ENCODE assay signal across 1 cellular context in the genomic region with DNA sequence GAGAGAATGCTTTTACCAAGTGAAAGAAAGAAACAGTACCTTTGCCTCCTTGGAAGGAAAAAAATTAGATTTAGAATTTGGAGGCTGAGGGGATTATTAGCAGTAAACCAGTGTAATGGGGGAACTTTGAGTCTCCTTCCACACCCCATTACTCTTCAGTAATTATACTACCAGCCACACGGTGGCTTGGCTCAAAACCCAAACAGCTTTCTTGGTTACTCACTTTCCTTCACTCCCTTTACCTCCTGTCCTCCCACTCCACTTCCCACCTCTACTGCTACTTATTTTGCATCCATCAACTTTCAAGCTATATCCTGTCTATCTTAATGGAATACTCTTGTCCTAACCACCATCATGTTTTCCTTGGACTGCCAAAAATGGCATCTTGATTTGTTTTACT.
TF ChIP-seq lines count a peak whose summit lies in the region.

No MANE protein-coding gene starts in this region.

TF ChIP-seq in GM23338, 12 proteins besides CTCF, POLR2A, EP300 and RAD21:
- TF ChIP-seq, protein P1, sequence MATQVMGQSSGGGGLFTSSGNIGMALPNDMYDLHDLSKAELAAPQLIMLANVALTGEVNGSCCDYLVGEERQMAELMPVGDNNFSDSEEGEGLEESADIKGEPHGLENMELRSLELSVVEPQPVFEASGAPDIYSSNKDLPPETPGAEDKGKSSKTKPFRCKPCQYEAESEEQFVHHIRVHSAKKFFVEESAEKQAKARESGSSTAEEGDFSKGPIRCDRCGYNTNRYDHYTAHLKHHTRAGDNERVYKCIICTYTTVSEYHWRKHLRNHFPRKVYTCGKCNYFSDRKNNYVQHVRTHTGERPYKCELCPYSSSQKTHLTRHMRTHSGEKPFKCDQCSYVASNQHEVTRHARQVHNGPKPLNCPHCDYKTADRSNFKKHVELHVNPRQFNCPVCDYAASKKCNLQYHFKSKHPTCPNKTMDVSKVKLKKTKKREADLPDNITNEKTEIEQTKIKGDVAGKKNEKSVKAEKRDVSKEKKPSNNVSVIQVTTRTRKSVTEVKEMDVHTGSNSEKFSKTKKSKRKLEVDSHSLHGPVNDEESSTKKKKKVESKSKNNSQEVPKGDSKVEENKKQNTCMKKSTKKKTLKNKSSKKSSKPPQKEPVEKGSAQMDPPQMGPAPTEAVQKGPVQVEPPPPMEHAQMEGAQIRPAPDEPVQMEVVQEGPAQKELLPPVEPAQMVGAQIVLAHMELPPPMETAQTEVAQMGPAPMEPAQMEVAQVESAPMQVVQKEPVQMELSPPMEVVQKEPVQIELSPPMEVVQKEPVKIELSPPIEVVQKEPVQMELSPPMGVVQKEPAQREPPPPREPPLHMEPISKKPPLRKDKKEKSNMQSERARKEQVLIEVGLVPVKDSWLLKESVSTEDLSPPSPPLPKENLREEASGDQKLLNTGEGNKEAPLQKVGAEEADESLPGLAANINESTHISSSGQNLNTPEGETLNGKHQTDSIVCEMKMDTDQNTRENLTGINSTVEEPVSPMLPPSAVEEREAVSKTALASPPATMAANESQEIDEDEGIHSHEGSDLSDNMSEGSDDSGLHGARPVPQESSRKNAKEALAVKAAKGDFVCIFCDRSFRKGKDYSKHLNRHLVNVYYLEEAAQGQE (IDR thresholded peaks at IDR 0.05; ENCODE audit: unreplicated experiment), result no peak
- TF ChIP-seq POLR2AphosphoS5 (IDR thresholded peaks at IDR 0.05; ENCODE audit: low read depth), result no peak
- TF ChIP-seq, protein P2, sequence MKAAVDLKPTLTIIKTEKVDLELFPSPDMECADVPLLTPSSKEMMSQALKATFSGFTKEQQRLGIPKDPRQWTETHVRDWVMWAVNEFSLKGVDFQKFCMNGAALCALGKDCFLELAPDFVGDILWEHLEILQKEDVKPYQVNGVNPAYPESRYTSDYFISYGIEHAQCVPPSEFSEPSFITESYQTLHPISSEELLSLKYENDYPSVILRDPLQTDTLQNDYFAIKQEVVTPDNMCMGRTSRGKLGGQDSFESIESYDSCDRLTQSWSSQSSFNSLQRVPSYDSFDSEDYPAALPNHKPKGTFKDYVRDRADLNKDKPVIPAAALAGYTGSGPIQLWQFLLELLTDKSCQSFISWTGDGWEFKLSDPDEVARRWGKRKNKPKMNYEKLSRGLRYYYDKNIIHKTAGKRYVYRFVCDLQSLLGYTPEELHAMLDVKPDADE (IDR thresholded peaks at IDR 0.05), result no peak
- no peak for TF ChIP-seq ZNF331 (CRISPR knock-in tag; IDR thresholded peaks at IDR 0.05; ENCODE audit: low read depth)
- no peak for TF ChIP-seq STAT1 (IDR thresholded peaks at IDR 0.05; ENCODE audit: unreplicated experiment)
- TF ChIP-seq, protein P3, sequence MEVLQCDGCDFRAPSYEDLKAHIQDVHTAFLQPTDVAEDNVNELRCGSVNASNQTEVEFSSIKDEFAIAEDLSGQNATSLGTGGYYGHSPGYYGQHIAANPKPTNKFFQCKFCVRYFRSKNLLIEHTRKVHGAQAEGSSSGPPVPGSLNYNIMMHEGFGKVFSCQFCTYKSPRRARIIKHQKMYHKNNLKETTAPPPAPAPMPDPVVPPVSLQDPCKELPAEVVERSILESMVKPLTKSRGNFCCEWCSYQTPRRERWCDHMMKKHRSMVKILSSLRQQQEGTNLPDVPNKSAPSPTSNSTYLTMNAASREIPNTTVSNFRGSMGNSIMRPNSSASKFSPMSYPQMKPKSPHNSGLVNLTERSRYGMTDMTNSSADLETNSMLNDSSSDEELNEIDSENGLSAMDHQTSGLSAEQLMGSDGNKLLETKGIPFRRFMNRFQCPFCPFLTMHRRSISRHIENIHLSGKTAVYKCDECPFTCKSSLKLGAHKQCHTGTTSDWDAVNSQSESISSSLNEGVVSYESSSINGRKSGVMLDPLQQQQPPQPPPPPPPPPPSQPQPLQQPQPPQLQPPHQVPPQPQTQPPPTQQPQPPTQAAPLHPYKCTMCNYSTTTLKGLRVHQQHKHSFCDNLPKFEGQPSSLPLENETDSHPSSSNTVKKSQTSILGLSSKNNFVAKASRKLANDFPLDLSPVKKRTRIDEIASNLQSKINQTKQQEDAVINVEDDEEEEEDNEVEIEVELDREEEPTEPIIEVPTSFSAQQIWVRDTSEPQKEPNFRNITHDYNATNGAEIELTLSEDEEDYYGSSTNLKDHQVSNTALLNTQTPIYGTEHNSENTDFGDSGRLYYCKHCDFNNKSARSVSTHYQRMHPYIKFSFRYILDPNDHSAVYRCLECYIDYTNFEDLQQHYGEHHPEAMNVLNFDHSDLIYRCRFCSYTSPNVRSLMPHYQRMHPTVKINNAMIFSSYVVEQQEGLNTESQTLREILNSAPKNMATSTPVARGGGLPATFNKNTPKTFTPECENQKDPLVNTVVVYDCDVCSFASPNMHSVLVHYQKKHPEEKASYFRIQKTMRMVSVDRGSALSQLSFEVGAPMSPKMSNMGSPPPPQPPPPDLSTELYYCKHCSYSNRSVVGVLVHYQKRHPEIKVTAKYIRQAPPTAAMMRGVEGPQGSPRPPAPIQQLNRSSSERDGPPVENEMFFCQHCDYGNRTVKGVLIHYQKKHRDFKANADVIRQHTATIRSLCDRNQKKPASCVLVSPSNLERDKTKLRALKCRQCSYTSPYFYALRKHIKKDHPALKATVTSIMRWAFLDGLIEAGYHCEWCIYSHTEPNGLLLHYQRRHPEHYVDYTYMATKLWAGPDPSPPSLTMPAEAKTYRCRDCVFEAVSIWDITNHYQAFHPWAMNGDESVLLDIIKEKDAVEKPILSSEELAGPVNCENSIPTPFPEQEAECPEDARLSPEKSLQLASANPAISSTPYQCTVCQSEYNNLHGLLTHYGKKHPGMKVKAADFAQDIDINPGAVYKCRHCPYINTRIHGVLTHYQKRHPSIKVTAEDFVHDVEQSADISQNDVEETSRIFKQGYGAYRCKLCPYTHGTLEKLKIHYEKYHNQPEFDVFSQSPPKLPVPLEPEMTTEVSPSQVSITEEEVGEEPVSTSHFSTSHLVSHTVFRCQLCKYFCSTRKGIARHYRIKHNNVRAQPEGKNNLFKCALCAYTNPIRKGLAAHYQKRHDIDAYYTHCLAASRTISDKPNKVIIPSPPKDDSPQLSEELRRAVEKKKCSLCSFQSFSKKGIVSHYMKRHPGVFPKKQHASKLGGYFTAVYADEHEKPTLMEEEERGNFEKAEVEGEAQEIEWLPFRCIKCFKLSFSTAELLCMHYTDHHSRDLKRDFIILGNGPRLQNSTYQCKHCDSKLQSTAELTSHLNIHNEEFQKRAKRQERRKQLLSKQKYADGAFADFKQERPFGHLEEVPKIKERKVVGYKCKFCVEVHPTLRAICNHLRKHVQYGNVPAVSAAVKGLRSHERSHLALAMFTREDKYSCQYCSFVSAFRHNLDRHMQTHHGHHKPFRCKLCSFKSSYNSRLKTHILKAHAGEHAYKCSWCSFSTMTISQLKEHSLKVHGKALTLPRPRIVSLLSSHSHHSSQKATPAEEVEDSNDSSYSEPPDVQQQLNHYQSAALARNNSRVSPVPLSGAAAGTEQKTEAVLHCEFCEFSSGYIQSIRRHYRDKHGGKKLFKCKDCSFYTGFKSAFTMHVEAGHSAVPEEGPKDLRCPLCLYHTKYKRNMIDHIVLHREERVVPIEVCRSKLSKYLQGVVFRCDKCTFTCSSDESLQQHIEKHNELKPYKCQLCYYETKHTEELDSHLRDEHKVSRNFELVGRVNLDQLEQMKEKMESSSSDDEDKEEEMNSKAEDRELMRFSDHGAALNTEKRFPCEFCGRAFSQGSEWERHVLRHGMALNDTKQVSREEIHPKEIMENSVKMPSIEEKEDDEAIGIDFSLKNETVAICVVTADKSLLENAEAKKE (CRISPR knock-in tag; IDR thresholded peaks at IDR 0.05), result no peak
- TF ChIP-seq JUNB (IDR thresholded peaks at IDR 0.05; ENCODE audit: unreplicated experiment), result no peak
- no peak for TF ChIP-seq EZH2phosphoT487 (IDR thresholded peaks at IDR 0.05; ENCODE audit: unreplicated experiment)
- TF ChIP-seq NANOG (IDR thresholded peaks at IDR 0.05; ENCODE audit: borderline replicate concordance), result no peak
- TF ChIP-seq EZH2 (IDR thresholded peaks at IDR 0.05; ENCODE audit: low read depth, unreplicated experiment), result no peak
- no peak for TF ChIP-seq CREB1 (CRISPR knock-in tag; IDR thresholded peaks at IDR 0.05; ENCODE audit: low read depth)
- no peak for TF ChIP-seq ZNF114 (CRISPR knock-in tag; IDR thresholded peaks at IDR 0.05)
